In the genomic region with DNA sequence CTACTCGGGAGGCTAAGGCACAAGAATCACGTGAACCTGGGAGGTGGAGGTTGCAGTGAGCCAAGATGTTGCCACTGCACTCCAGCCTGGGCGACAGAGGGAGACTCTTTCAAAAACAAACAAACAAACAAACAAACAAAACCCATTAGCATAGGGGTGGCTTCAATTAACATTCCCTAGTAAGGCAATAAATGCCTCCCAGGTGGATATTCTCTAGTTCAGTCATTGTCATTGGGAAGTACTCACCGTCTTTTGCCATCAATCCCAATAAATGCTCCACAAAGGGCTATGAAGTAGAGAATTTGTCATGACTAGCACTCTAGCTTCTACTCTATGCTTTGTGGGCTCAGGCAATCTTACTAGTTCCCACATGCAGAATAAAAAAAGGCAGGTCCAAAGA, we compare ENCODE assay signal across 1 cellular context.
TF ChIP-seq lines count a peak whose summit lies in the region.

No MANE protein-coding gene starts in this region.

TF ChIP-seq in H1, 55 proteins besides CTCF, POLR2A, EP300 and RAD21:
- TF ChIP-seq EGR1 (IDR thresholded peaks at IDR 0.05; ENCODE audit: borderline replicate concordance, low read depth, low read length) (no peak), EZH2 (IDR thresholded peaks at IDR 0.05; ENCODE audit: low read depth, low read length, severe bottlenecking) (no peak), SRF (IDR thresholded peaks at IDR 0.05; ENCODE audit: low read depth, low read length) (peak; percentile 51; the same call in 1 of the 2 replicates)
